Comparison of ENCODE assay signal across 1 cellular context in genomic region chr15:68228971-68229385, GRCh38.
TF ChIP-seq lines count a peak whose summit lies in the region.

No MANE protein-coding gene starts in this region.

TF ChIP-seq in HEK293, 187 proteins besides CTCF, POLR2A, EP300 and RAD21 (continued from another document and continues in another):
- peak; percentile 95 for TF ChIP-seq GLIS2 (tag by site-specific recombination; IDR thresholded peaks at IDR 0.05)
- peak; percentile 67; the same call in 1 of the 2 replicates for TF ChIP-seq ZNF692 (tag by site-specific recombination; IDR thresholded peaks at IDR 0.05)
- TF ChIP-seq ZXDB (tag by site-specific recombination; IDR thresholded peaks at IDR 0.05), result peak; percentile 51
- TF ChIP-seq ZNF639 (tag by site-specific recombination; IDR thresholded peaks at IDR 0.05), result 0 out of 2 replicates have a peak, but pooled peaks have one; percentile 22
- no peak for TF ChIP-seq ZNF202 (tag by site-specific recombination; IDR thresholded peaks at IDR 0.05; ENCODE audit: borderline replicate concordance)
- TF ChIP-seq ZNF544 (tag by site-specific recombination; IDR thresholded peaks at IDR 0.05), result no peak
- TF ChIP-seq ZNF785 (tag by site-specific recombination; IDR thresholded peaks at IDR 0.05), result no peak
- no peak for TF ChIP-seq ZNF311 (tag by site-specific recombination; IDR thresholded peaks at IDR 0.05; ENCODE audit: borderline replicate concordance)
- TF ChIP-seq BCL11B (tag by site-specific recombination; IDR thresholded peaks at IDR 0.05; ENCODE audit: low read depth), result no peak
- no peak for TF ChIP-seq ZNF155 (tag by site-specific recombination; IDR thresholded peaks at IDR 0.05)
- TF ChIP-seq ZNF510 (tag by site-specific recombination; IDR thresholded peaks at IDR 0.05; ENCODE audit: insufficient replicate concordance), result no peak
- no peak for TF ChIP-seq ZSCAN30 (tag by site-specific recombination; IDR thresholded peaks at IDR 0.05)
- no peak; the same call in 1 of the 2 replicates for TF ChIP-seq ZBTB8A (tag by site-specific recombination; IDR thresholded peaks at IDR 0.05)
- TF ChIP-seq ZNF398 (tag by site-specific recombination; IDR thresholded peaks at IDR 0.05), result 0 out of 2 replicates have a peak, but pooled peaks have one; percentile 24
- no peak for TF ChIP-seq ZNF24 (tag by site-specific recombination; IDR thresholded peaks at IDR 0.05)
- TF ChIP-seq ZNF2 (tag by site-specific recombination; IDR thresholded peaks at IDR 0.05), result no peak
- no peak for TF ChIP-seq ZNF221 (tag by site-specific recombination; IDR thresholded peaks at IDR 0.05; ENCODE audit: borderline replicate concordance)
- TF ChIP-seq ZNF239 (tag by site-specific recombination; IDR thresholded peaks at IDR 0.05), result no peak
- TF ChIP-seq GLI2 (tag by site-specific recombination; IDR thresholded peaks at IDR 0.05; ENCODE audit: borderline replicate concordance, low read depth), result no peak
- no peak for TF ChIP-seq ZNF169 (tag by site-specific recombination; IDR thresholded peaks at IDR 0.05)
- TF ChIP-seq ZNF707 (tag by site-specific recombination; IDR thresholded peaks at IDR 0.05), result no peak
- TF ChIP-seq ZNF610 (tag by site-specific recombination; IDR thresholded peaks at IDR 0.05; ENCODE audit: borderline replicate concordance), result no peak
- 0 out of 2 replicates have a peak, but pooled peaks have one; percentile 10 for TF ChIP-seq ZNF138 (tag by site-specific recombination; IDR thresholded peaks at IDR 0.05; ENCODE audit: borderline replicate concordance)
- TF ChIP-seq OSR2 (tag by site-specific recombination; IDR thresholded peaks at IDR 0.05), result no peak
- TF ChIP-seq ZNF701 (tag by site-specific recombination; IDR thresholded peaks at IDR 0.05), result no peak
- TF ChIP-seq ZNF549 (tag by site-specific recombination; IDR thresholded peaks at IDR 0.05), result no peak
- TF ChIP-seq KLF8 (tag by site-specific recombination; IDR thresholded peaks at IDR 0.05), result no peak
- 0 out of 2 replicates have a peak, but pooled peaks have one; percentile 9 for TF ChIP-seq ZSCAN4 (tag by site-specific recombination; IDR thresholded peaks at IDR 0.05)
- no peak for TF ChIP-seq ZNF677 (tag by site-specific recombination; IDR thresholded peaks at IDR 0.05)
- no peak for TF ChIP-seq ZNF629 (tag by site-specific recombination; IDR thresholded peaks at IDR 0.05)
- no peak for TF ChIP-seq ZNF416 (tag by site-specific recombination; IDR thresholded peaks at IDR 0.05)
- no peak for TF ChIP-seq ZNF248 (tag by site-specific recombination; IDR thresholded peaks at IDR 0.05)
- no peak for TF ChIP-seq HOXA7 (CRISPR knock-in tag; IDR thresholded peaks at IDR 0.05; ENCODE audit: borderline replicate concordance)
- TF ChIP-seq ZNF664 (tag by site-specific recombination; IDR thresholded peaks at IDR 0.05), result no peak
- no peak for TF ChIP-seq ZNF624 (tag by site-specific recombination; IDR thresholded peaks at IDR 0.05)
- TF ChIP-seq ZNF23 (tag by site-specific recombination; IDR thresholded peaks at IDR 0.05; ENCODE audit: borderline replicate concordance), result no peak
- no peak for TF ChIP-seq ZNF837 (tag by site-specific recombination; IDR thresholded peaks at IDR 0.05)
- TF ChIP-seq ZBTB10 (tag by site-specific recombination; IDR thresholded peaks at IDR 0.05), result peak; percentile 85
- no peak for TF ChIP-seq ZNF514 (tag by site-specific recombination; IDR thresholded peaks at IDR 0.05)
- TF ChIP-seq ZNF623 (tag by site-specific recombination; IDR thresholded peaks at IDR 0.05), result 0 out of 2 replicates have a peak, but pooled peaks have one; percentile 2
- TF ChIP-seq ZNF223 (tag by site-specific recombination; IDR thresholded peaks at IDR 0.05), result 0 out of 2 replicates have a peak, but pooled peaks have one; percentile 21
- TF ChIP-seq ZNF560 (tag by site-specific recombination; IDR thresholded peaks at IDR 0.05; ENCODE audit: borderline replicate concordance), result no peak
- no peak for TF ChIP-seq KLF10 (tag by site-specific recombination; IDR thresholded peaks at IDR 0.05)
- TF ChIP-seq ZNF558 (tag by site-specific recombination; IDR thresholded peaks at IDR 0.05), result no peak
- no peak for TF ChIP-seq ZNF302 (tag by site-specific recombination; IDR thresholded peaks at IDR 0.05; ENCODE audit: low read depth)
- no peak; the same call in 1 of the 2 replicates for TF ChIP-seq ZEB2 (tag by site-specific recombination; IDR thresholded peaks at IDR 0.05)
- no peak for TF ChIP-seq ZNF114 (tag by site-specific recombination; IDR thresholded peaks at IDR 0.05)
- TF ChIP-seq ZNF366 (tag by site-specific recombination; conservative IDR thresholded peaks at IDR 0.05), result peak; percentile 32; the same call in 1 of the 2 replicates
- no peak for TF ChIP-seq SCRT1 (tag by site-specific recombination; IDR thresholded peaks at IDR 0.05; ENCODE audit: borderline replicate concordance)
- TF ChIP-seq SP7 (tag by site-specific recombination; IDR thresholded peaks at IDR 0.05), result peak; percentile 40
- TF ChIP-seq ZNF423 (tag by site-specific recombination; IDR thresholded peaks at IDR 0.05), result no peak
- TF ChIP-seq ZBTB7A (tag by site-specific recombination; IDR thresholded peaks at IDR 0.05; ENCODE audit: low read depth), result no peak
- no peak for TF ChIP-seq ZBTB1 (tag by site-specific recombination; IDR thresholded peaks at IDR 0.05)
- TF ChIP-seq ZNF350 (tag by site-specific recombination; IDR thresholded peaks at IDR 0.05), result no peak
- 0 out of 2 replicates have a peak, but pooled peaks have one; percentile 43 for TF ChIP-seq HOXC10 (CRISPR knock-in tag; IDR thresholded peaks at IDR 0.05)
- TF ChIP-seq ZBTB17 (tag by site-specific recombination; IDR thresholded peaks at IDR 0.05), result no peak
- TF ChIP-seq ZNF18 (tag by site-specific recombination; IDR thresholded peaks at IDR 0.05), result no peak
- no peak for TF ChIP-seq ZNF555 (tag by site-specific recombination; conservative IDR thresholded peaks at IDR 0.05)
- peak; percentile 27; the same call in 1 of the 2 replicates for TF ChIP-seq ZNF600 (tag by site-specific recombination; IDR thresholded peaks at IDR 0.05)
- no peak for TF ChIP-seq ZNF274 (IDR thresholded peaks at IDR 0.05; ENCODE audit: low read length)
- TF ChIP-seq ZNF274 (tag by site-specific recombination; IDR thresholded peaks at IDR 0.05; ENCODE audit: borderline replicate concordance), result no peak
- no peak for TF ChIP-seq GFI1B (tag by site-specific recombination; IDR thresholded peaks at IDR 0.05)
- TF ChIP-seq ZNF335 (tag by site-specific recombination; conservative IDR thresholded peaks at IDR 0.05), result peak; percentile 95
- no peak for TF ChIP-seq ZNF175 (tag by site-specific recombination; IDR thresholded peaks at IDR 0.05)
- peak; percentile 69 for TF ChIP-seq ZIC2 (tag by site-specific recombination; IDR thresholded peaks at IDR 0.05)
- no peak for TF ChIP-seq BCL6B (tag by site-specific recombination; IDR thresholded peaks at IDR 0.05)
- no peak for TF ChIP-seq SETDB1 (IDR thresholded peaks at IDR 0.05; ENCODE audit: insufficient read length, low read length)
- TF ChIP-seq ZBTB44 (tag by site-specific recombination; IDR thresholded peaks at IDR 0.05), result no peak
- TF ChIP-seq KLF9 (tag by site-specific recombination; IDR thresholded peaks at IDR 0.05; ENCODE audit: low read depth), result peak; percentile 33; the same call in 1 of the 2 replicates
